27 cellular contexts compared by ENCODE assay signal in the genomic region with DNA sequence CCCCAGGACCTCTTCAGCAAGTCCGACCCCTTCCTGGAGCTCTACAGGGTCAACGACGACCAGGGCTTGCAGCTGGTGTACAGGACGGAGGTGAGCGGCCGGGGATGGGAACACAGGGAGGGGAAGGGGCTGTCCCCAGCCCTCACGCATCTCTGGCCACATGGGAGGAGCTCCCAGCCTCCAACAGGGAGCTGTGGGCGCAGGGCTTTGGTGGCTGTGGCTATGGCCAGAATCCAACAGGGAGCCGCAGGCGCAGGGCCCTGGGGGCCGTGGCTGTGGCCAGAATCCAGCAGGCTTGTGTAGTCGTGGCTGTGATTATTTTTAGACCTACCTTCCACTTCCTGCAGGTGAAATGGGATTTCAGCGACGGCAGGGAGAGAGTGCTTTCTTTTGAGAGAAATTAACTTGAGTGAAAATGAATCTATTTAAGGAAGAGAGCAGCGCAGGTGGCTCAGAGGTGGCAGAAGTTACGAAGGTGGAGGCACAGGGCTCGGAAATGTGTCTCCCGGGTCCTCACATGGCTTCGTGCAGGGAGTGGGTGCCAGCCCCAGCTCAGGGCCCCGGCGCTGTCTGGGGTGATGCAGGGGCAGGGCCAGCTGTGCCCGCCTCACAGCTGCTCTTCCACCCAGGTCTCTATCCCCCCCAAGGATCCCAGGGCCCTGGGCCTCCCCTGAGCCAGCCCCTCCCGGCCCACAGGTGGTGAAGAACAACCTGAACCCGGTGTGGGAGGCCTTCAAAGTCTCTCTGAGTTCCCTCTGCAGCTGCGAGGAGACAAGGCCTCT. TPM values are rescaled to one million over a fixed set of nuclear protein-coding genes. Genes with fewer than 3 reads are reported as not detected.
DNase-seq lines count a peak whose midpoint lies in the region; ATAC-seq and TF ChIP-seq lines count a peak whose summit lies in the region.
"Had no signal": no experiment of that assay in that cellular context is flagged by ENCODE, and none has a peak within 500 bp of the region (broad histone marks: within the 10 kb centered on the region; RNA-seq: fewer than 3 reads in every experiment).

No MANE protein-coding gene starts in this region.

- peak overlapping the region; percentile 3 for H3K4me2 ChIP-seq in osteoblast (ENCODE audit: insufficient read depth, low read length)

- H3K79me2 ChIP-seq in osteoblast (ENCODE audit: insufficient read depth, low read length), result peaks cover 6% of the 10 kb centered on the region

- POLR2A ChIA-PET in HEK293 (lab: Yijun Ruan, JAX), result interaction anchor here (1.1 kb wide), 1 partner anchor 17 kb away, joined by 3 read pairs; no protein-coding TSS in a partner anchor

- H3K27ac ChIP-seq in HEK293 (ENCODE audit: extremely low read depth, low read depth, low read length) (no peak overlapping the region), osteoblast (ENCODE audit: low read depth, low read length) (no peak overlapping the region)
- H3K27ac ChIP-seq: esophagus muscularis mucosa, gastrocnemius medialis, GM23248, SJSA1, tibial nerve, VCaP had no signal

- H2AFZ ChIP-seq in osteoblast (ENCODE audit: low read length), result no peak overlapping the region
- H2AFZ ChIP-seq: GM23248 had no signal

- DNase-seq in NCI-H2081 (lab: John Stamatoyannopoulos, UW) (peak; percentile 52 to 78), NCI-H2081 treated with DMSO at 0.1 percent for 48 hours (lab: John Stamatoyannopoulos, UW) (no peak), SK-N-DZ (ENCODE audit: low spot score) (peak; percentile 64), osteoblast (ENCODE audit: insufficient read length, low spot score, missing footprints) (no peak), mucosa of gallbladder (ENCODE audit: low spot score) (no peak), NCI-H187 (lab: John Stamatoyannopoulos, UW) (no peak)
- DNase-seq: 8988T; activated CD4-positive, alpha-beta T cell treated with anti-CD3 and anti-CD28 coated beads, Interleukin-2, amount 50 U/mL, for 1 hour; activated naive CD8-positive, alpha-beta T cell treated with anti-CD3 and anti-CD28 coated beads, Interleukin-2, amount 10 ng/mL, durations not matched to agents 7 days and 5 days; BE2C; Calu3; effector memory CD4-positive, alpha-beta T cell; gastrocnemius medialis; NCI-H1105; retina; stimulated activated naive CD8-positive, alpha-beta T cell treated with anti-CD3 and anti-CD28 coated beads, Interleukin-15, amount 100 ng/mL, for 72 hours had no signal

- H3K36me3 ChIP-seq in HEK293 (ENCODE audit: control insufficient read depth in 2 of 2, insufficient read depth in 1 of 2, low read length in 2 of 2) (no peaks in the 10 kb centered on the region), osteoblast (ENCODE audit: insufficient read depth, low read length) (peaks cover 5% of the 10 kb centered on the region)
- H3K36me3 ChIP-seq: esophagus muscularis mucosa, gastrocnemius medialis, SJSA1, tibial nerve had no signal

- ATAC-seq in GM18498 (IDR thresholded peaks at IDR 0.05; ENCODE audit: unreplicated experiment), result no peak
- ATAC-seq: activated T-helper 17 cell treated with anti-CD3 and anti-CD28 coated beads, Interleukin-2, amount 50 U/mL, for 72 hours; gastrocnemius medialis had no signal

- H3K4me1 ChIP-seq in HEK293 (ENCODE audit: control insufficient read depth, insufficient read depth, low read length), result no peaks in the 10 kb centered on the region
- peaks cover 30% of the 10 kb centered on the region for H3K4me1 ChIP-seq in osteoblast (ENCODE audit: insufficient read depth, low read length)
- H3K4me1 ChIP-seq: BE2C, gastrocnemius medialis, tibial nerve had no signal

- TF ChIP-seq CTCF in HEK293 (tag by site-specific recombination; IDR thresholded peaks at IDR 0.05), result no peak
- TF ChIP-seq CTCF in osteoblast (IDR thresholded peaks at IDR 0.05; ENCODE audit: extremely low read depth, low read depth, low read length), result no peak

- no peaks in the 10 kb centered on the region for H4K20me1 ChIP-seq in osteoblast (ENCODE audit: insufficient read depth, low read length)

- H3K4me3 ChIP-seq in HEK293 (ENCODE audit: low read depth, low read length) (no peak overlapping the region), osteoblast (ENCODE audit: insufficient read depth, low read length) (no peak overlapping the region)
- H3K4me3 ChIP-seq: esophagus muscularis mucosa, gastrocnemius medialis, GM23248, lung, SJSA1, tibial nerve had no signal

- CTCF ChIA-PET in HEK293 (lab: Yijun Ruan, JAX), result no interaction called here

- H3K9me3 ChIP-seq in HEK293 (ENCODE audit: control insufficient read depth, insufficient read depth, low read depth, low read length) (no peaks in the 10 kb centered on the region), osteoblast (ENCODE audit: low read depth, low read length) (no peaks in the 10 kb centered on the region)
- H3K9me3 ChIP-seq: esophagus muscularis mucosa, gastrocnemius medialis, SJSA1, tibial nerve had no signal

- no peaks in the 10 kb centered on the region for H3K27me3 ChIP-seq in osteoblast (ENCODE audit: insufficient read depth, low read length)
- H3K27me3 ChIP-seq: BE2C, gastrocnemius medialis, SJSA1, tibial nerve had no signal

TF ChIP-seq in HEK293, 187 proteins besides CTCF, POLR2A, EP300 and RAD21:
- TF ChIP-seq ZNF2 (tag by site-specific recombination; IDR thresholded peaks at IDR 0.05), result no peak
- no peak for TF ChIP-seq TCF7L2 (IDR thresholded peaks at IDR 0.05; ENCODE audit: borderline replicate concordance, low read depth, low read length)
- TF ChIP-seq KLF16 (tag by site-specific recombination; IDR thresholded peaks at IDR 0.05), result no peak
- peak; percentile 41; the same call in 1 of the 2 replicates for TF ChIP-seq ZNF341 (tag by site-specific recombination; IDR thresholded peaks at IDR 0.05; ENCODE audit: low read depth)
- TF ChIP-seq, protein P1, sequence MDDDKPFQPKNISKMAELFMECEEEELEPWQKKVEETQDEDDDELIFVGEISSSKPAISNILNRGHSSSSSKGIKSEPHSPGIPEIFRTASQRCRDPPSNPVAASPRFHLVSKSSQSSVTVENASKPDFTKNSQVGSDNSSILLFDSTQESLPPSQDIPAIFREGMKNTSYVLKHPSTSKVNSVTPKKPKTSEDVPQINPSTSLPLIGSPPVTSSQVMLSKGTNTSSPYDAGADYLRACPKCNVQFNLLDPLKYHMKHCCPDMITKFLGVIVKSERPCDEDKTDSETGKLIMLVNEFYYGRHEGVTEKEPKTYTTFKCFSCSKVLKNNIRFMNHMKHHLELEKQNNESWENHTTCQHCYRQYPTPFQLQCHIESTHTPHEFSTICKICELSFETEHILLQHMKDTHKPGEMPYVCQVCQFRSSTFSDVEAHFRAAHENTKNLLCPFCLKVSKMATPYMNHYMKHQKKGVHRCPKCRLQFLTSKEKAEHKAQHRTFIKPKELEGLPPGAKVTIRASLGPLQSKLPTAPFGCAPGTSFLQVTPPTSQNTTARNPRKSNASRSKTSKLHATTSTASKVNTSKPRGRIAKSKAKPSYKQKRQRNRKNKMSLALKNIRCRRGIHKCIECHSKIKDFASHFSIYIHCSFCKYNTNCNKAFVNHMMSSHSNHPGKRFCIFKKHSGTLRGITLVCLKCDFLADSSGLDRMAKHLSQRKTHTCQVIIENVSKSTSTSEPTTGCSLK (tag by site-specific recombination; IDR thresholded peaks at IDR 0.05), result no peak
- no peak for TF ChIP-seq KLF1 (tag by site-specific recombination; IDR thresholded peaks at IDR 0.05)
- no peak for TF ChIP-seq ZBTB21 (tag by site-specific recombination; IDR thresholded peaks at IDR 0.05)
- TF ChIP-seq GLIS1 (tag by site-specific recombination; IDR thresholded peaks at IDR 0.05), result peak; percentile 22
- no peak for TF ChIP-seq HOXD13 (CRISPR knock-in tag; IDR thresholded peaks at IDR 0.05; ENCODE audit: borderline replicate concordance)
- TF ChIP-seq PRDM1 (tag by site-specific recombination; IDR thresholded peaks at IDR 0.05), result peak; percentile 74
- TF ChIP-seq, protein P2, sequence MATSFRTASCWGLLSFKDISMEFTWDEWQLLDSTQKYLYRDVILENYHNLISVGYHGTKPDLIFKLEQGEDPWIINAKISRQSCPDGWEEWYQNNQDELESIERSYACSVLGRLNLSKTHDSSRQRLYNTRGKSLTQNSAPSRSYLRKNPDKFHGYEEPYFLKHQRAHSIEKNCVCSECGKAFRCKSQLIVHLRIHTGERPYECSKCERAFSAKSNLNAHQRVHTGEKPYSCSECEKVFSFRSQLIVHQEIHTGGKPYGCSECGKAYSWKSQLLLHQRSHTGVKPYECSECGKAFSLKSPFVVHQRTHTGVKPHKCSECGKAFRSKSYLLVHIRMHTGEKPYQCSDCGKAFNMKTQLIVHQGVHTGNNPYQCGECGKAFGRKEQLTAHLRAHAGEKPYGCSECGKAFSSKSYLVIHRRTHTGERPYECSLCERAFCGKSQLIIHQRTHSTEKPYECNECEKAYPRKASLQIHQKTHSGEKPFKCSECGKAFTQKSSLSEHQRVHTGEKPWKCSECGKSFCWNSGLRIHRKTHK (tag by site-specific recombination; IDR thresholded peaks at IDR 0.05), result no peak
- no peak for TF ChIP-seq FEZF1 (tag by site-specific recombination; IDR thresholded peaks at IDR 0.05)
TF ChIP-seq in HEK293: peak in this region for 3.

RNA-seq across cellular contexts. Expression of a gene that starts 9.4 kb away (rescaled TPM):
- polyA plus RNA-seq in SK-N-DZ (2014; cell fraction: cytosol; rRNA removed), result 2.0 and 3.6 TPM in 2 replicates
- 1.8 and 5.8 TPM in 2 replicates for polyA plus RNA-seq in SK-N-DZ (2014; cell fraction: nucleus; rRNA removed)
- 7.2 and 21.8 TPM in 2 replicates for total RNA-seq in osteoblast
- 3.6 TPM for total RNA-seq in mucosa of gallbladder
- total RNA-seq: gastrocnemius medialis, OCI-LY7 had no signal

RNA-seq across cellular contexts. Expression of a gene that starts 24.5 kb away (rescaled TPM):
- 15,157 and 26,083 TPM in 2 replicates for polyA plus RNA-seq in SK-N-DZ (2014; cell fraction: cytosol; rRNA removed)
- 6,437 and 7,526 TPM in 2 replicates for polyA plus RNA-seq in SK-N-DZ (2014; cell fraction: nucleus; rRNA removed)
- 2,112 and 2,440 TPM in 2 replicates for total RNA-seq in osteoblast
- 1,696 TPM for total RNA-seq in mucosa of gallbladder

RNA-seq across cellular contexts. Expression of a gene that starts 28.5 kb away (rescaled TPM):
- polyA plus RNA-seq in SK-N-DZ (2014; cell fraction: cytosol; rRNA removed), result 0.59 and 1.1 TPM in 2 replicates
- 6.4 and 6.8 TPM in 2 replicates for polyA plus RNA-seq in SK-N-DZ (2014; cell fraction: nucleus; rRNA removed)
- total RNA-seq in osteoblast (0.29 and 0.36 TPM in 2 replicates), mucosa of gallbladder (2.5 TPM)
- total RNA-seq: activated naive CD8-positive, alpha-beta T cell treated with anti-CD3 and anti-CD28 coated beads, Interleukin-2, amount 10 ng/mL, durations not matched to agents 7 days and 5 days; activated T-helper 17 cell treated with anti-CD3 and anti-CD28 coated beads, Interleukin-2, amount 50 U/mL, for 72 hours; Calu3; gastrocnemius medialis; GM23248; OCI-LY7; T-helper 2 cell treated with Interferon-gamma antibody and Interleukin-4, amounts not matched to agents 100 ng/mL and 5 ng/mL, for 36 hours had no signal
- polyA plus RNA-seq: GM23248 had no signal

Comparison
In these comparisons a context has a peak if more than half of its experiments do, and no peak if none do; other contexts are left out.
1. DNase-seq: peak in NCI-H2081 (2 of 2) and SK-N-DZ (single experiment); none in NCI-H2081 treated with DMSO at 0.1 percent for 48 hours (single experiment), osteoblast (single experiment), mucosa of gallbladder (single experiment) and NCI-H187 (0 of 2).